Comparison of ENCODE assay signal across 26 cellular contexts in genomic region chr6:150627154-150627553, GRCh38. TPM values are rescaled to one million over a fixed set of nuclear protein-coding genes. Genes with fewer than 3 reads are reported as not detected.
A peak's percentile ranks its signal among the peaks of the same experiment; 100 is the strongest.
DNase-seq lines count a peak whose midpoint lies in the region; FAIRE-seq and TF ChIP-seq lines count a peak whose summit lies in the region.
"Had no signal": no experiment of that assay in that cellular context is flagged by ENCODE, and none has a peak within 500 bp of the region (broad histone marks: within the 10 kb centered on the region; RNA-seq: fewer than 3 reads in every experiment).

No MANE protein-coding gene starts in this region.

- H3K36me3 ChIP-seq in DOHH2 (ENCODE audit: control insufficient read depth, low read length) (peaks cover 28% of the 10 kb centered on the region), OCI-LY1 (ENCODE audit: insufficient read depth, low read length) (peaks cover 28% of the 10 kb centered on the region; the same call in 1 of the 2 replicates), endothelial cell of umbilical vein (ENCODE audit: control insufficient read depth in 2 of 2, extremely low read depth in 1 of 2, insufficient read depth in 2 of 2, low read length in 2 of 2) (no peaks in the 10 kb centered on the region), spleen (no peaks in the 10 kb centered on the region)
- H3K36me3 ChIP-seq: cardiac muscle cell, esophagus muscularis mucosa, SJSA1 had no signal

- H2AFZ ChIP-seq in OCI-LY1 (ENCODE audit: low read length) = no peak overlapping the region
- no peak overlapping the region for H2AFZ ChIP-seq in endothelial cell of umbilical vein (ENCODE audit: low read depth, low read length)

- no peak for TF ChIP-seq POLR2A in endothelial cell of umbilical vein (IDR thresholded peaks at IDR 0.05; ENCODE audit: low read depth, low read length)
- TF ChIP-seq POLR2A in spleen (IDR thresholded peaks at IDR 0.05) = no peak

- dilution Hi-C loops in endothelial cell of umbilical vein (cut with MboI; ENCODE audit: extremely low pct_ligation_motif_present, low sequenced_read_pairs) = no loop called here

- peaks cover 34% of the 10 kb centered on the region for H3F3A ChIP-seq in DOHH2 (ENCODE audit: control insufficient read depth, insufficient read depth)
- H3F3A ChIP-seq in OCI-LY1 (ENCODE audit: insufficient read depth, low read length) = peaks cover 9% of the 10 kb centered on the region; the same call in 1 of the 2 replicates

- CTCF ChIA-PET in endothelial cell of umbilical vein (lab: Charles Lee) = interaction anchor here (0.9 to 1.6 kb wide), 3 partner anchors 12 to 232 kb away, joined by 3 to 4 read pairs (median 3); no protein-coding TSS in a partner anchor

- H4K20me1 ChIP-seq in DOHH2 (ENCODE audit: control insufficient read depth, insufficient read depth, low read depth, low read length) (no peaks in the 10 kb centered on the region), OCI-LY1 (ENCODE audit: insufficient read depth, low read length) (no peaks in the 10 kb centered on the region), endothelial cell of umbilical vein (replicated peaks; ENCODE audit: control insufficient read depth, extremely low read depth, insufficient read depth, low read length) (no peaks in the 10 kb centered on the region)

- H3K4me3 ChIP-seq in DOHH2 (ENCODE audit: low read length) = peak overlapping the region; percentile 43
- peak overlapping the region; percentile 34 for H3K4me3 ChIP-seq in OCI-LY1 (ENCODE audit: low read depth, low read length, poor library complexity, severe bottlenecking)
- H3K4me3 ChIP-seq in endothelial cell of umbilical vein (replicated peaks in 1 of 3; ENCODE audit: insufficient read depth in 1 of 3, low read depth in 1 of 3, low read length in 3 of 3) = peak overlapping the region in 1 of 3 experiments; percentile 4
- H3K4me3 ChIP-seq in spleen = no peak overlapping the region
- H3K4me3 ChIP-seq: cardiac muscle cell, esophagus muscularis mucosa, GM12878, SJSA1 had no signal

- peaks cover 78% of the 10 kb centered on the region for H3K79me2 ChIP-seq in DOHH2 (ENCODE audit: control insufficient read depth, low read length)
- peaks cover 78% of the 10 kb centered on the region for H3K79me2 ChIP-seq in OCI-LY1 (ENCODE audit: insufficient read depth, low read length)
- no peaks in the 10 kb centered on the region for H3K79me2 ChIP-seq in endothelial cell of umbilical vein (ENCODE audit: control insufficient read depth, insufficient read depth, low read length)

- DNase-seq in endothelial cell of umbilical vein (ENCODE audit: low read depth, low spot score) = no peak
- DNase-seq in spleen = no peak
- DNase-seq in NCI-H526 (lab: John Stamatoyannopoulos, UW) = no peak
- DNase-seq in NCI-H510A (lab: John Stamatoyannopoulos, UW) = no peak
- no peak for DNase-seq in activated effector memory CD4-positive, alpha-beta T cell treated with Interleukin-2 at 50 U/mL for 16 hours
- DNase-seq: activated CD4-positive, alpha-beta memory T cell treated with anti-CD3 and anti-CD28 coated beads for 36 hours; activated CD4-positive, CD25-positive, alpha-beta regulatory T cell treated with anti-CD3 and anti-CD28 coated beads, Interleukin-2, amount 50 U/mL, for 72 hours; activated CD8-positive, alpha-beta memory T cell treated with anti-CD3 and anti-CD28 coated beads, Interleukin-2, amount 50 U/mL, for 48 hours; amygdala; EL; foreskin keratinocyte; naive thymus-derived CD4-positive, alpha-beta T cell; NCI-H1048; NCI-H187; NCI-H510A treated with DMSO at 0.1 percent for 48 hours; occipital lobe; stimulated activated CD4-positive, alpha-beta T cell treated with anti-CD3 and anti-CD28 coated beads, Interleukin-2, amount 100 ng/mL, for 24 hours; trophoblast cell had no signal

- peaks cover 91% of the 10 kb centered on the region for H3K4me1 ChIP-seq in DOHH2 (ENCODE audit: control insufficient read depth, low read length)
- H3K4me1 ChIP-seq in OCI-LY1 (ENCODE audit: insufficient read depth, low read length, severe bottlenecking) = peaks cover 97% of the 10 kb centered on the region
- peaks cover 20% of the 10 kb centered on the region for H3K4me1 ChIP-seq in endothelial cell of umbilical vein (ENCODE audit: control insufficient read depth, extremely low read depth, insufficient read depth, low read length)
- H3K4me1 ChIP-seq in spleen = peaks cover 21 to 97% (median 69%) of the 10 kb centered on the region in 6 donors
- H3K4me1 ChIP-seq: foreskin keratinocyte, SJSA1 had no signal

- TF ChIP-seq CTCF in DOHH2 (IDR thresholded peaks at IDR 0.05; ENCODE audit: low read depth, low read length, poor library complexity, severe bottlenecking) (no peak), OCI-LY1 (IDR thresholded peaks at IDR 0.05; ENCODE audit: low read length) (no peak), endothelial cell of umbilical vein (IDR thresholded peaks at IDR 0.05; ENCODE audit: extremely low read depth in 1 of 2, insufficient read depth in 1 of 2, low read depth in 1 of 2, low read length in 2 of 2) (no peak), spleen (IDR thresholded peaks at IDR 0.05 in 8 of 11, conservative IDR thresholded peaks at IDR 0.05 in 3 of 11) (no peak)

- peak overlapping the region; percentile 57 for H3K4me2 ChIP-seq in DOHH2 (ENCODE audit: low read length)
- peak overlapping the region; percentile 62 for H3K4me2 ChIP-seq in OCI-LY1 (ENCODE audit: low read length)
- H3K4me2 ChIP-seq in endothelial cell of umbilical vein (ENCODE audit: insufficient read depth, low read length) = peak overlapping the region; percentile 14

- H3K27me3 ChIP-seq in DOHH2 (ENCODE audit: control insufficient read depth, low read length) (no peaks in the 10 kb centered on the region), OCI-LY1 (ENCODE audit: insufficient read depth, low read length) (no peaks in the 10 kb centered on the region), endothelial cell of umbilical vein (ENCODE audit: control insufficient read depth in 2 of 2, insufficient read depth in 2 of 2, low read length in 2 of 2) (no peaks in the 10 kb centered on the region), spleen (replicated peaks in 1 of 7) (no peaks in the 10 kb centered on the region)
- H3K27me3 ChIP-seq: cardiac muscle cell, esophagus muscularis mucosa, foreskin keratinocyte, SJSA1 had no signal

- H3K9me1 ChIP-seq in endothelial cell of umbilical vein (replicated peaks; ENCODE audit: control insufficient read depth, extremely low read depth, insufficient read depth, low read length) = no peaks in the 10 kb centered on the region

- H3K27ac ChIP-seq in DOHH2 (ENCODE audit: low read depth, low read length) = peak overlapping the region; percentile 98
- peak overlapping the region; percentile 99 for H3K27ac ChIP-seq in OCI-LY1 (ENCODE audit: low read depth, low read length, poor library complexity, severe bottlenecking)
- no peak overlapping the region for H3K27ac ChIP-seq in endothelial cell of umbilical vein (ENCODE audit: insufficient read depth, low read depth, low read length)
- H3K27ac ChIP-seq in spleen = peak overlapping the region; percentile 3 to 90 (median 58)
- H3K27ac ChIP-seq: cardiac muscle cell, foreskin keratinocyte, HL-60, SJSA1 had no signal

- H3K9me2 ChIP-seq in DOHH2 (replicated peaks; ENCODE audit: control insufficient read depth, low read length) = no peaks in the 10 kb centered on the region
- H3K9me2 ChIP-seq in OCI-LY1 (ENCODE audit: low read depth, low read length) = no peaks in the 10 kb centered on the region

- peak overlapping the region; percentile 76 for H3K9ac ChIP-seq in OCI-LY1 (ENCODE audit: low read length)
- no peak overlapping the region for H3K9ac ChIP-seq in endothelial cell of umbilical vein (replicated peaks; ENCODE audit: extremely low read depth, insufficient read depth, low read length)

- POLR2A ChIA-PET in endothelial cell of umbilical vein (lab: Charles Lee) = no interaction called here

- peak; percentile 56 for FAIRE-seq in endothelial cell of umbilical vein (lab: Jason Lieb, UNC)
- FAIRE-seq: GM12878, small intestine had no signal

- BruUV-seq in endothelial cell of umbilical vein (replicated peaks; lab: Mats Ljungman, UMichigan) = no TSS peak

- H3K9me3 ChIP-seq in DOHH2 (ENCODE audit: control insufficient read depth, insufficient read depth, low read length) (no peaks in the 10 kb centered on the region), OCI-LY1 (ENCODE audit: low read length) (no peaks in the 10 kb centered on the region), endothelial cell of umbilical vein (replicated peaks; ENCODE audit: control insufficient read depth, insufficient read depth, low read length) (no peaks in the 10 kb centered on the region), spleen (no peaks in the 10 kb centered on the region)
- H3K9me3 ChIP-seq: esophagus muscularis mucosa, SJSA1 had no signal

- intact Hi-C loops in endothelial cell of umbilical vein (cut with micrococcal nuclease) (no loop called here), spleen (cut with DNase I; ENCODE audit: low total_unique reads) (no loop called here)

TF ChIP-seq in endothelial cell of umbilical vein, 7 proteins besides CTCF, POLR2A, EP300 and RAD21:
- TF ChIP-seq MYC (IDR thresholded peaks at IDR 0.05; ENCODE audit: low read depth, low read length) = no peak
- no peak for TF ChIP-seq MAX (IDR thresholded peaks at IDR 0.05; ENCODE audit: insufficient read depth, insufficient read length)
- no peak for TF ChIP-seq GATA2 (IDR thresholded peaks at IDR 0.05; ENCODE audit: insufficient read depth, insufficient read length, low read depth, low read length)
- no peak for TF ChIP-seq FOS (IDR thresholded peaks at IDR 0.05; ENCODE audit: borderline replicate concordance, insufficient read depth, low read length)
- no peak for TF ChIP-seq EZH2 (IDR thresholded peaks at IDR 0.05; ENCODE audit: borderline replicate concordance, low read depth, low read length, severe bottlenecking)
- TF ChIP-seq JUN (IDR thresholded peaks at IDR 0.05; ENCODE audit: borderline replicate concordance, insufficient read depth, insufficient read length, low read depth) = no peak
- TF ChIP-seq POLR2AphosphoS5 (IDR thresholded peaks at IDR 0.05; ENCODE audit: insufficient read depth, low read depth, low read length) = no peak
TF ChIP-seq in endothelial cell of umbilical vein: peak in this region for 0.

RNA-seq across cellular contexts. Expression of gene PLEKHG1, which starts 27.5 kb away (rescaled TPM):
- total RNA-seq in endothelial cell of umbilical vein (49.7 and 62.5 TPM in 2 replicates), spleen (100 to 1,000 TPM; 130 to 361 (median 197) TPM)
- polyA plus RNA-seq in endothelial cell of umbilical vein (7.8 and 8.8 TPM in 2 replicates), spleen (10 to 100 TPM; 14.2 to 26.7 (median 17.1) TPM)
- 6.0 and 6.2 TPM in 2 replicates for polyA plus RNA-seq in endothelial cell of umbilical vein (2011; cell fraction: cytosol; rRNA removed)
- polyA plus RNA-seq in endothelial cell of umbilical vein (2011; cell fraction: nucleus; rRNA removed) = 14.7 and 21.3 TPM in 2 replicates
- polyA plus RNA-seq in endothelial cell of umbilical vein (2012) = 8.2 and 10.3 TPM in 2 replicates
- polyA minus RNA-seq in endothelial cell of umbilical vein = 26.0 and 30.9 TPM in 2 replicates
- 1.0 TPM for polyA minus RNA-seq in endothelial cell of umbilical vein (2011; cell fraction: cytosol; rRNA and poly(A)+ RNA removed)
- polyA minus RNA-seq in endothelial cell of umbilical vein (2011; cell fraction: nucleus; rRNA and poly(A)+ RNA removed) = 45.9 and 53.6 TPM in 2 replicates

Comparison
In these comparisons a context has a peak if more than half of its experiments do, and no peak if none do; other contexts are left out.
1. H3K4me3 ChIP-seq: peak in DOHH2 (single experiment) and OCI-LY1 (single experiment); none in spleen (0 of 8).
2. Peak in every context shown above with its lines, with median percentiles within 50 percentile points of each other: H3K4me2 ChIP-seq.